ENCODE assay signal across 25 cellular contexts in genomic region chr18:45662468-45662867, GRCh38. TPM values are rescaled to one million over a fixed set of nuclear protein-coding genes. Genes with fewer than 3 reads are reported as not detected.
DNase-seq lines count a peak whose midpoint lies in the region; ATAC-seq and TF ChIP-seq lines count a peak whose summit lies in the region.
"Had no signal": no experiment of that assay in that cellular context is flagged by ENCODE, and none has a peak within 500 bp of the region (broad histone marks: within the 10 kb centered on the region; RNA-seq: fewer than 3 reads in every experiment).

No MANE protein-coding gene starts in this region.

- H3K4me3 Mint-ChIP-seq in CD4-positive, alpha-beta memory T cell: no peak overlapping the region
- H3K4me3 Mint-ChIP-seq: mesothelial cell of epicardium had no signal

- POLR2A ChIA-PET in CD4-positive, alpha-beta memory T cell (lab: Charles Lee; ENCODE audit: partially characterized antibody): interaction anchor here (0.6 to 13.7 kb wide), 2 partner anchors 24 to 286 kb away, joined by 3 to 169 read pairs; no protein-coding TSS in a partner anchor

- no peak overlapping the region for H3K4me3 ChIP-seq in fibroblast of lung (replicated peaks in 1 of 4; ENCODE audit: control extremely low read depth in 1 of 4, insufficient read depth in 1 of 4, low read depth in 3 of 4, low read length in 4 of 4)
- H3K4me3 ChIP-seq in CD4-positive, alpha-beta memory T cell (ENCODE audit: low read length in 2 of 2): no peak overlapping the region
- H3K4me3 ChIP-seq: adrenal gland, psoas muscle, smooth muscle cell, uterus had no signal

- ATAC-seq in SK-N-SH treated with all-trans-retinoic acid at 6 μM for 48 hours: peak; percentile 36
- ATAC-seq in HG02798 (IDR thresholded peaks at IDR 0.05; ENCODE audit: poor library complexity, unreplicated experiment): no peak
- ATAC-seq: psoas muscle had no signal

- no peaks in the 10 kb centered on the region for H4K20me1 ChIP-seq in fibroblast of lung (ENCODE audit: control insufficient read depth, extremely low read depth, insufficient read depth, low read length)

- H3K27ac ChIP-seq in fibroblast of lung (ENCODE audit: insufficient read depth, low read length): no peak overlapping the region
- H3K27ac ChIP-seq in CD4-positive, alpha-beta memory T cell (ENCODE audit: low read depth, low read length): no peak overlapping the region
- H3K27ac ChIP-seq: adrenal gland, psoas muscle, RWPE1, uterus had no signal

- peak; percentile 41 for DNase-seq in EL
- peak; percentile 28 to 73 for DNase-seq in fibroblast of lung (ENCODE audit: low read depth in 2 of 2)
- DNase-seq in myocyte (ENCODE audit: low read depth): peak; percentile 30
- DNase-seq in RPMI8226: no peak
- no peak for DNase-seq in CD4-positive, alpha-beta memory T cell
- no peak for DNase-seq in A172 (ENCODE audit: low spot score)
- DNase-seq: activated CD4-positive, alpha-beta T cell treated with anti-CD3 and anti-CD28 coated beads for 4 hours; activated effector memory CD4-positive, alpha-beta T cell treated with Interleukin-2 at 50 U/mL for 16 hours; adrenal gland; cerebellar nuclear complex; effector CD4-positive, alpha-beta T cell; Karpas-422; NCI-H1105; NCI-H2081 treated with DMSO at 0.1 percent for 48 hours; NCI-H524; psoas muscle; stimulated activated CD4-positive, alpha-beta T cell treated with anti-CD3 and anti-CD28 coated beads, Interleukin-4, amount 100 ng/mL, for 24 hours; SW 1271; uterus had no signal

- peaks cover 3% of the 10 kb centered on the region for H3K4me1 ChIP-seq in fibroblast of lung (ENCODE audit: control insufficient read depth, extremely low read depth, insufficient read depth, low read length)
- peaks cover 46% of the 10 kb centered on the region for H3K4me1 ChIP-seq in CD4-positive, alpha-beta memory T cell (ENCODE audit: insufficient read depth, low read length)

- H3K36me3 Mint-ChIP-seq in CD4-positive, alpha-beta memory T cell: no peaks in the 10 kb centered on the region
- H3K36me3 Mint-ChIP-seq: mesothelial cell of epicardium had no signal

- no peak for TF ChIP-seq CTCF in fibroblast of lung (conservative IDR thresholded peaks at IDR 0.05 in 1 of 2, IDR thresholded peaks at IDR 0.05 in 1 of 2; ENCODE audit: low read depth in 1 of 2, low read length in 2 of 2)

- no peaks in the 10 kb centered on the region for H3K79me2 ChIP-seq in fibroblast of lung (ENCODE audit: control insufficient read depth, insufficient read depth, low read length)

- no peak overlapping the region for H3K9ac ChIP-seq in fibroblast of lung (ENCODE audit: insufficient read depth, low read length)

- no peak overlapping the region for H2AFZ ChIP-seq in fibroblast of lung (ENCODE audit: low read length)

- H3K4me1 Mint-ChIP-seq in CD4-positive, alpha-beta memory T cell: peaks cover 34 to 59% (median 46%) of the 10 kb centered on the region in 4 donors

- CTCF ChIA-PET in CD4-positive, alpha-beta memory T cell (lab: Charles Lee; ENCODE audit: partially characterized antibody): interaction anchor here (0.8 to 14.4 kb wide), 11 partner anchors 9 to 410 kb away, joined by 3 to 342 read pairs (median 18); partner anchors contain the start of gene PSTPIP2

- no peaks in the 10 kb centered on the region for H3K9me3 Mint-ChIP-seq in CD4-positive, alpha-beta memory T cell
- H3K9me3 Mint-ChIP-seq: mesothelial cell of epicardium had no signal

- H3K27ac Mint-ChIP-seq in CD4-positive, alpha-beta memory T cell: no peak overlapping the region
- H3K27ac Mint-ChIP-seq: mesothelial cell of epicardium had no signal

- no peaks in the 10 kb centered on the region for H3K9me3 ChIP-seq in fibroblast of lung (ENCODE audit: control insufficient read depth, insufficient read depth, low read depth, low read length)
- H3K9me3 ChIP-seq in CD4-positive, alpha-beta memory T cell (ENCODE audit: control insufficient read depth in 1 of 2, low read length in 2 of 2): no peaks in the 10 kb centered on the region
- H3K9me3 ChIP-seq: adrenal gland, psoas muscle, uterus had no signal

- intact Hi-C loops in CD4-positive, alpha-beta memory T cell (cut with micrococcal nuclease): no loop called here

- no peak overlapping the region for H3K4me2 ChIP-seq in fibroblast of lung (ENCODE audit: extremely low read depth, insufficient read depth, low read length)
- H3K4me2 ChIP-seq: smooth muscle cell had no signal

- H3K27me3 Mint-ChIP-seq in CD4-positive, alpha-beta memory T cell: no peaks in the 10 kb centered on the region

- H3K27me3 ChIP-seq in fibroblast of lung (ENCODE audit: control insufficient read depth, insufficient read depth, low read length): no peaks in the 10 kb centered on the region
- H3K27me3 ChIP-seq in CD4-positive, alpha-beta memory T cell (ENCODE audit: insufficient read depth, low read length): no peaks in the 10 kb centered on the region
- H3K27me3 ChIP-seq: adrenal gland, uterus had no signal

- H3K36me3 ChIP-seq in fibroblast of lung (ENCODE audit: control insufficient read depth, insufficient read depth, low read length): no peaks in the 10 kb centered on the region
- no peaks in the 10 kb centered on the region for H3K36me3 ChIP-seq in CD4-positive, alpha-beta memory T cell (ENCODE audit: insufficient read depth, low read length)
- H3K36me3 ChIP-seq: adrenal gland, uterus had no signal

TF ChIP-seq in SK-N-SH treated with all-trans-retinoic acid at 6 μM for 48 hours, 23 proteins besides CTCF, POLR2A, EP300 and RAD21:
- TF ChIP-seq ISL1 (CRISPR knock-in tag; IDR thresholded peaks at IDR 0.05): no peak
- TF ChIP-seq SNAI2 (CRISPR knock-in tag; IDR thresholded peaks at IDR 0.05): no peak
- TF ChIP-seq TCF4 (CRISPR knock-in tag; IDR thresholded peaks at IDR 0.05; ENCODE audit: borderline replicate concordance): no peak
- TF ChIP-seq ZNF565 (CRISPR knock-in tag; conservative IDR thresholded peaks at IDR 0.05; ENCODE audit: low read depth): no peak
- TF ChIP-seq ZFP3 (CRISPR knock-in tag; IDR thresholded peaks at IDR 0.05): no peak
- TF ChIP-seq ZNF8 (CRISPR knock-in tag; IDR thresholded peaks at IDR 0.05): no peak
- TF ChIP-seq, protein P1, sequence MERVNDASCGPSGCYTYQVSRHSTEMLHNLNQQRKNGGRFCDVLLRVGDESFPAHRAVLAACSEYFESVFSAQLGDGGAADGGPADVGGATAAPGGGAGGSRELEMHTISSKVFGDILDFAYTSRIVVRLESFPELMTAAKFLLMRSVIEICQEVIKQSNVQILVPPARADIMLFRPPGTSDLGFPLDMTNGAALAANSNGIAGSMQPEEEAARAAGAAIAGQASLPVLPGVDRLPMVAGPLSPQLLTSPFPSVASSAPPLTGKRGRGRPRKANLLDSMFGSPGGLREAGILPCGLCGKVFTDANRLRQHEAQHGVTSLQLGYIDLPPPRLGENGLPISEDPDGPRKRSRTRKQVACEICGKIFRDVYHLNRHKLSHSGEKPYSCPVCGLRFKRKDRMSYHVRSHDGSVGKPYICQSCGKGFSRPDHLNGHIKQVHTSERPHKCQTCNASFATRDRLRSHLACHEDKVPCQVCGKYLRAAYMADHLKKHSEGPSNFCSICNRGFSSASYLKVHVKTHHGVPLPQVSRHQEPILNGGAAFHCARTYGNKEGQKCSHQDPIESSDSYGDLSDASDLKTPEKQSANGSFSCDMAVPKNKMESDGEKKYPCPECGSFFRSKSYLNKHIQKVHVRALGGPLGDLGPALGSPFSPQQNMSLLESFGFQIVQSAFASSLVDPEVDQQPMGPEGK (CRISPR knock-in tag; IDR thresholded peaks at IDR 0.05; ENCODE audit: borderline replicate concordance): no peak
- no peak for TF ChIP-seq CREB5 (CRISPR knock-in tag; IDR thresholded peaks at IDR 0.05; ENCODE audit: low read depth)

RNA-seq across cellular contexts. Expression of gene SLC14A2, which starts 47.2 kb away (rescaled TPM):
- under 0.01 TPM in 1 of 2 replicates, not detected in the other for total RNA-seq in fibroblast of lung
- 0.09 TPM in 1 of 2 replicates, not detected in the other for polyA plus RNA-seq in fibroblast of lung
- polyA plus RNA-seq in fibroblast of lung (2012): 0.07 TPM in 1 of 2 replicates, not detected in the other
- 0.24 TPM in 1 of 2 replicates, not detected in the other for polyA minus RNA-seq in fibroblast of lung (ENCODE audit: low replicate concordance)
- not detected in 2 replicates for total RNA-seq in myocyte
- polyA plus RNA-seq in myocyte (2012): 0.05 TPM
- total RNA-seq in CD4-positive, alpha-beta memory T cell: under 1 TPM; 0.06 to 0.12 TPM
- polyA plus RNA-seq in CD4-positive, alpha-beta memory T cell: under 1 TPM; 0.15 to 0.22 TPM
- total RNA-seq in A172 (2014; rRNA removed; shearing (Covaris generic)): not detected in 2 replicates
- total RNA-seq: uterus had no signal
- polyA plus RNA-seq: neural cell, smooth muscle cell had no signal

Comparison
In these comparisons a context has a peak if more than half of its experiments do, and no peak if none do; other contexts are left out.
1. DNase-seq: peak in EL (single experiment), fibroblast of lung (2 of 2) and myocyte (single experiment); none in RPMI8226 (single experiment), CD4-positive, alpha-beta memory T cell (0 of 5) and A172 (single experiment).